1 cellular context compared by ENCODE assay signal in the genomic region with DNA sequence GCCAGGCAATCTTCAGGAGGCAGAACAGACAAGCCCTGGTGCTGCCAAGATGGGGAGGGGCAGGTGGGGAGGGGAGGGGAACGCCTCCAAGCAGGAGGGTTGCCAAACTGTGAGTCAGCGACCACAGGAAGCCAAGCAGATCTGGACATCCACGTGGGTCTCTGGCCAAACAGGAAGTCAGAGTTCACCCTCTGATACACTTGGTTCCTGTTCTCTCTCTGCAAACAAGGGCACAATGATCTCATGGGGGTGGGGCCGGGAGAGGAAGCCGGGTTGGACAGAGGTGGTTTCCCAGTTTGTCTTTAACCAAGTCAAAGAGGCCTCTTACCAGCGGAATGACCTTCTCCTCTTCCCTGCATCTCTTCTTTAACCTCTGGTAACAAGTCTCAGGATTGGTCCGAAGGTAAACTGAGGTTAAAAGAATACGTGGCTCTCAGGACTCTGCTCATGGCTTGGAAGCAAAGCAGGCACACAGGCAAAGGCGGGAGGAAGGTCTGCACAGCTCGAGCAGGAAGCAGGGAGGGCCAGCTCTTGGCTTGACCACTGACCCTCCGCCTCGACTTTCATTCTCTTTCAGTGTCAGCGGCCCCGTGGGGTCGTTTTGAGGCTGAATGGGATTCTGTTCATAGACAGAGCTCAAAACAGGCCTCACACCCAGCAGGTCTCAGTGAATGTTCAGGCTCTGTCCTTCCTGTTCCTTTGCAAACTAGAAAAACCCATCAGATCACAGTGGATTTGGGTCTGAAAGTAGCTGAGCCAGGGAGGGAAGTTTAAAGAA.
TF ChIP-seq lines count a peak whose summit lies in the region.

No MANE protein-coding gene starts in this region.

TF ChIP-seq in HepG2, 621 proteins besides CTCF, POLR2A, EP300 and RAD21 (continued from another document):
- TF ChIP-seq, protein P1, sequence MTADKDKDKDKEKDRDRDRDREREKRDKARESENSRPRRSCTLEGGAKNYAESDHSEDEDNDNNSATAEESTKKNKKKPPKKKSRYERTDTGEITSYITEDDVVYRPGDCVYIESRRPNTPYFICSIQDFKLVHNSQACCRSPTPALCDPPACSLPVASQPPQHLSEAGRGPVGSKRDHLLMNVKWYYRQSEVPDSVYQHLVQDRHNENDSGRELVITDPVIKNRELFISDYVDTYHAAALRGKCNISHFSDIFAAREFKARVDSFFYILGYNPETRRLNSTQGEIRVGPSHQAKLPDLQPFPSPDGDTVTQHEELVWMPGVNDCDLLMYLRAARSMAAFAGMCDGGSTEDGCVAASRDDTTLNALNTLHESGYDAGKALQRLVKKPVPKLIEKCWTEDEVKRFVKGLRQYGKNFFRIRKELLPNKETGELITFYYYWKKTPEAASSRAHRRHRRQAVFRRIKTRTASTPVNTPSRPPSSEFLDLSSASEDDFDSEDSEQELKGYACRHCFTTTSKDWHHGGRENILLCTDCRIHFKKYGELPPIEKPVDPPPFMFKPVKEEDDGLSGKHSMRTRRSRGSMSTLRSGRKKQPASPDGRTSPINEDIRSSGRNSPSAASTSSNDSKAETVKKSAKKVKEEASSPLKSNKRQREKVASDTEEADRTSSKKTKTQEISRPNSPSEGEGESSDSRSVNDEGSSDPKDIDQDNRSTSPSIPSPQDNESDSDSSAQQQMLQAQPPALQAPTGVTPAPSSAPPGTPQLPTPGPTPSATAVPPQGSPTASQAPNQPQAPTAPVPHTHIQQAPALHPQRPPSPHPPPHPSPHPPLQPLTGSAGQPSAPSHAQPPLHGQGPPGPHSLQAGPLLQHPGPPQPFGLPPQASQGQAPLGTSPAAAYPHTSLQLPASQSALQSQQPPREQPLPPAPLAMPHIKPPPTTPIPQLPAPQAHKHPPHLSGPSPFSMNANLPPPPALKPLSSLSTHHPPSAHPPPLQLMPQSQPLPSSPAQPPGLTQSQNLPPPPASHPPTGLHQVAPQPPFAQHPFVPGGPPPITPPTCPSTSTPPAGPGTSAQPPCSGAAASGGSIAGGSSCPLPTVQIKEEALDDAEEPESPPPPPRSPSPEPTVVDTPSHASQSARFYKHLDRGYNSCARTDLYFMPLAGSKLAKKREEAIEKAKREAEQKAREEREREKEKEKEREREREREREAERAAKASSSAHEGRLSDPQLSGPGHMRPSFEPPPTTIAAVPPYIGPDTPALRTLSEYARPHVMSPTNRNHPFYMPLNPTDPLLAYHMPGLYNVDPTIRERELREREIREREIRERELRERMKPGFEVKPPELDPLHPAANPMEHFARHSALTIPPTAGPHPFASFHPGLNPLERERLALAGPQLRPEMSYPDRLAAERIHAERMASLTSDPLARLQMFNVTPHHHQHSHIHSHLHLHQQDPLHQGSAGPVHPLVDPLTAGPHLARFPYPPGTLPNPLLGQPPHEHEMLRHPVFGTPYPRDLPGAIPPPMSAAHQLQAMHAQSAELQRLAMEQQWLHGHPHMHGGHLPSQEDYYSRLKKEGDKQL (CRISPR knock-in tag; IDR thresholded peaks at IDR 0.05; ENCODE audit: low read depth): no peak
- TF ChIP-seq ZNF768 (CRISPR knock-in tag; IDR thresholded peaks at IDR 0.05) (peak; percentile 13; the same call in 1 of the 2 replicates), ZEB1 (IDR thresholded peaks at IDR 0.05; ENCODE audit: insufficient replicate concordance, low read depth) (no peak), SIX1 (CRISPR knock-in tag; IDR thresholded peaks at IDR 0.05; ENCODE audit: borderline replicate concordance) (peak; percentile 50; the same call in 1 of the 2 replicates), NCOA1 (CRISPR knock-in tag; IDR thresholded peaks at IDR 0.05) (0 out of 2 replicates have a peak, but pooled peaks have one; percentile 66), CHCHD3 (CRISPR knock-in tag; IDR thresholded peaks at IDR 0.05) (0 out of 2 replicates have a peak, but pooled peaks have one; percentile 53), ZNF205 (CRISPR knock-in tag; IDR thresholded peaks at IDR 0.05) (peak; percentile 88), FOXK1 (CRISPR knock-in tag; IDR thresholded peaks at IDR 0.05; ENCODE audit: borderline replicate concordance, low read depth) (peak; percentile 85; the same call in 1 of the 2 replicates), ZNF709 (CRISPR knock-in tag; IDR thresholded peaks at IDR 0.05) (0 out of 2 replicates have a peak, but pooled peaks have one; percentile 76), MED13 (CRISPR knock-in tag; IDR thresholded peaks at IDR 0.05) (peak; percentile 94), ZNF660 (CRISPR knock-in tag; IDR thresholded peaks at IDR 0.05; ENCODE audit: borderline replicate concordance, low read depth) (no peak), ZBTB21 (CRISPR knock-in tag; IDR thresholded peaks at IDR 0.05) (peak; percentile 47; the same call in 1 of the 2 replicates), JUNB (CRISPR knock-in tag; IDR thresholded peaks at IDR 0.05; ENCODE audit: borderline replicate concordance) (peak; percentile 91; the same call in 1 of the 2 replicates), SMAD3 (CRISPR knock-in tag; IDR thresholded peaks at IDR 0.05) (0 out of 2 replicates have a peak, but pooled peaks have one; percentile 42), ZNF746 (CRISPR knock-in tag; IDR thresholded peaks at IDR 0.05) (peak; percentile 92), ASH2L (IDR thresholded peaks at IDR 0.05; ENCODE audit: insufficient read length, low read depth, low read length) (peak; percentile 74), ZNF749 (CRISPR knock-in tag; IDR thresholded peaks at IDR 0.05; ENCODE audit: borderline replicate concordance) (peak; percentile 91; the same call in 1 of the 2 replicates), SOX5 (CRISPR knock-in tag; IDR thresholded peaks at IDR 0.05; ENCODE audit: borderline replicate concordance) (peak; percentile 94), MLLT10 (CRISPR knock-in tag; IDR thresholded peaks at IDR 0.05) (no peak), IKZF1 (IDR thresholded peaks at IDR 0.05) (no peak), HNF4A (CRISPR knock-in tag; IDR thresholded peaks at IDR 0.05) (peak; percentile 75), ISX (CRISPR knock-in tag; conservative IDR thresholded peaks at IDR 0.05) (0 out of 2 replicates have a peak, but pooled peaks have one; percentile 79), ZNF331 (CRISPR knock-in tag; IDR thresholded peaks at IDR 0.05) (peak; percentile 87), HDAC6 (IDR thresholded peaks at IDR 0.05; ENCODE audit: low read depth, low read length) (no peak), HNRNPL (IDR thresholded peaks at IDR 0.05; ENCODE audit: low read depth, low read length) (peak; percentile 71; the same call in 1 of the 2 replicates), EEA1 (CRISPR knock-in tag; IDR thresholded peaks at IDR 0.05; ENCODE audit: borderline replicate concordance) (0 out of 2 replicates have a peak, but pooled peaks have one; percentile 49), ZNF674 (CRISPR knock-in tag; IDR thresholded peaks at IDR 0.05; ENCODE audit: low read depth) (no peak), ZNF724P (CRISPR knock-in tag; IDR thresholded peaks at IDR 0.05; ENCODE audit: borderline replicate concordance) (peak; percentile 79), ZNF326 (CRISPR knock-in tag; IDR thresholded peaks at IDR 0.05; ENCODE audit: borderline replicate concordance) (no peak)
- TF ChIP-seq, protein P2, sequence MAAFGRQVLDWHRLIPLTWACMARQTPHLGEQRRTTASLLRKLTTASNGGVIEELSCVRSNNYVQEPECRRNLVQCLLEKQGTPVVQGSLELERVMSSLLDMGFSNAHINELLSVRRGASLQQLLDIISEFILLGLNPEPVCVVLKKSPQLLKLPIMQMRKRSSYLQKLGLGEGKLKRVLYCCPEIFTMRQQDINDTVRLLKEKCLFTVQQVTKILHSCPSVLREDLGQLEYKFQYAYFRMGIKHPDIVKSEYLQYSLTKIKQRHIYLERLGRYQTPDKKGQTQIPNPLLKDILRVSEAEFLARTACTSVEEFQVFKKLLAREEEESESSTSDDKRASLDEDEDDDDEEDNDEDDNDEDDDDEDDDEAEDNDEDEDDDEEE (CRISPR knock-in tag; IDR thresholded peaks at IDR 0.05): 0 out of 2 replicates have a peak, but pooled peaks have one; percentile 25
- TF ChIP-seq, protein P3, sequence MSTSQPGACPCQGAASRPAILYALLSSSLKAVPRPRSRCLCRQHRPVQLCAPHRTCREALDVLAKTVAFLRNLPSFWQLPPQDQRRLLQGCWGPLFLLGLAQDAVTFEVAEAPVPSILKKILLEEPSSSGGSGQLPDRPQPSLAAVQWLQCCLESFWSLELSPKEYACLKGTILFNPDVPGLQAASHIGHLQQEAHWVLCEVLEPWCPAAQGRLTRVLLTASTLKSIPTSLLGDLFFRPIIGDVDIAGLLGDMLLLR (CRISPR knock-in tag; IDR thresholded peaks at IDR 0.05): no peak
- TF ChIP-seq, protein P4, sequence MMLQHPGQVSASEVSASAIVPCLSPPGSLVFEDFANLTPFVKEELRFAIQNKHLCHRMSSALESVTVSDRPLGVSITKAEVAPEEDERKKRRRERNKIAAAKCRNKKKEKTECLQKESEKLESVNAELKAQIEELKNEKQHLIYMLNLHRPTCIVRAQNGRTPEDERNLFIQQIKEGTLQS (CRISPR knock-in tag; IDR thresholded peaks at IDR 0.05): peak; percentile 96
- TF ChIP-seq, protein P5, sequence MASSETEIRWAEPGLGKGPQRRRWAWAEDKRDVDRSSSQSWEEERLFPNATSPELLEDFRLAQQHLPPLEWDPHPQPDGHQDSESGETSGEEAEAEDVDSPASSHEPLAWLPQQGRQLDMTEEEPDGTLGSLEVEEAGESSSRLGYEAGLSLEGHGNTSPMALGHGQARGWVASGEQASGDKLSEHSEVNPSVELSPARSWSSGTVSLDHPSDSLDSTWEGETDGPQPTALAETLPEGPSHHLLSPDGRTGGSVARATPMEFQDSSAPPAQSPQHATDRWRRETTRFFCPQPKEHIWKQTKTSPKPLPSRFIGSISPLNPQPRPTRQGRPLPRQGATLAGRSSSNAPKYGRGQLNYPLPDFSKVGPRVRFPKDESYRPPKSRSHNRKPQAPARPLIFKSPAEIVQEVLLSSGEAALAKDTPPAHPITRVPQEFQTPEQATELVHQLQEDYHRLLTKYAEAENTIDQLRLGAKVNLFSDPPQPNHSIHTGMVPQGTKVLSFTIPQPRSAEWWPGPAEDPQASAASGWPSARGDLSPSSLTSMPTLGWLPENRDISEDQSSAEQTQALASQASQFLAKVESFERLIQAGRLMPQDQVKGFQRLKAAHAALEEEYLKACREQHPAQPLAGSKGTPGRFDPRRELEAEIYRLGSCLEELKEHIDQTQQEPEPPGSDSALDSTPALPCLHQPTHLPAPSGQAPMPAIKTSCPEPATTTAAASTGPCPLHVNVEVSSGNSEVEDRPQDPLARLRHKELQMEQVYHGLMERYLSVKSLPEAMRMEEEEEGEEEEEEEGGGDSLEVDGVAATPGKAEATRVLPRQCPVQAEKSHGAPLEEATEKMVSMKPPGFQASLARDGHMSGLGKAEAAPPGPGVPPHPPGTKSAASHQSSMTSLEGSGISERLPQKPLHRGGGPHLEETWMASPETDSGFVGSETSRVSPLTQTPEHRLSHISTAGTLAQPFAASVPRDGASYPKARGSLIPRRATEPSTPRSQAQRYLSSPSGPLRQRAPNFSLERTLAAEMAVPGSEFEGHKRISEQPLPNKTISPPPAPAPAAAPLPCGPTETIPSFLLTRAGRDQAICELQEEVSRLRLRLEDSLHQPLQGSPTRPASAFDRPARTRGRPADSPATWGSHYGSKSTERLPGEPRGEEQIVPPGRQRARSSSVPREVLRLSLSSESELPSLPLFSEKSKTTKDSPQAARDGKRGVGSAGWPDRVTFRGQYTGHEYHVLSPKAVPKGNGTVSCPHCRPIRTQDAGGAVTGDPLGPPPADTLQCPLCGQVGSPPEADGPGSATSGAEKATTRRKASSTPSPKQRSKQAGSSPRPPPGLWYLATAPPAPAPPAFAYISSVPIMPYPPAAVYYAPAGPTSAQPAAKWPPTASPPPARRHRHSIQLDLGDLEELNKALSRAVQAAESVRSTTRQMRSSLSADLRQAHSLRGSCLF (CRISPR knock-in tag; IDR thresholded peaks at IDR 0.05; ENCODE audit: borderline replicate concordance): peak; percentile 41; the same call in 1 of the 2 replicates
- TF ChIP-seq, protein P6, sequence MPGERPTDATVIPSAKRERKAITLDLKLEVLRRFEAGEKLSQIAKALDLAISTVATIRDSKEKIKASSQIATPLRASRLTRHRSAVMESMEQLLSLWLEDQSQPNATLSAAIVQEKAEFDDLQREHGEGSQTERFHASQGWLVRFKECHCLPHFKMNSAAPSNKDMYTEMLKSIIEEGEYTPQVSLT (CRISPR knock-in tag; IDR thresholded peaks at IDR 0.05; ENCODE audit: borderline replicate concordance, low read depth): no peak
- TF ChIP-seq, protein P7, sequence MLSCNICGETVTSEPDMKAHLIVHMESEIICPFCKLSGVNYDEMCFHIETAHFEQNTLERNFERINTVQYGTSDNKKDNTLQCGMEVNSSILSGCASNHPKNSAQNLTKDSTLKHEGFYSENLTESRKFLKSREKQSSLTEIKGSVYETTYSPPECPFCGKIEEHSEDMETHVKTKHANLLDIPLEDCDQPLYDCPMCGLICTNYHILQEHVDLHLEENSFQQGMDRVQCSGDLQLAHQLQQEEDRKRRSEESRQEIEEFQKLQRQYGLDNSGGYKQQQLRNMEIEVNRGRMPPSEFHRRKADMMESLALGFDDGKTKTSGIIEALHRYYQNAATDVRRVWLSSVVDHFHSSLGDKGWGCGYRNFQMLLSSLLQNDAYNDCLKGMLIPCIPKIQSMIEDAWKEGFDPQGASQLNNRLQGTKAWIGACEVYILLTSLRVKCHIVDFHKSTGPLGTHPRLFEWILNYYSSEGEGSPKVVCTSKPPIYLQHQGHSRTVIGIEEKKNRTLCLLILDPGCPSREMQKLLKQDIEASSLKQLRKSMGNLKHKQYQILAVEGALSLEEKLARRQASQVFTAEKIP (CRISPR knock-in tag; IDR thresholded peaks at IDR 0.05; ENCODE audit: borderline replicate concordance): no peak
